In the genomic region with DNA sequence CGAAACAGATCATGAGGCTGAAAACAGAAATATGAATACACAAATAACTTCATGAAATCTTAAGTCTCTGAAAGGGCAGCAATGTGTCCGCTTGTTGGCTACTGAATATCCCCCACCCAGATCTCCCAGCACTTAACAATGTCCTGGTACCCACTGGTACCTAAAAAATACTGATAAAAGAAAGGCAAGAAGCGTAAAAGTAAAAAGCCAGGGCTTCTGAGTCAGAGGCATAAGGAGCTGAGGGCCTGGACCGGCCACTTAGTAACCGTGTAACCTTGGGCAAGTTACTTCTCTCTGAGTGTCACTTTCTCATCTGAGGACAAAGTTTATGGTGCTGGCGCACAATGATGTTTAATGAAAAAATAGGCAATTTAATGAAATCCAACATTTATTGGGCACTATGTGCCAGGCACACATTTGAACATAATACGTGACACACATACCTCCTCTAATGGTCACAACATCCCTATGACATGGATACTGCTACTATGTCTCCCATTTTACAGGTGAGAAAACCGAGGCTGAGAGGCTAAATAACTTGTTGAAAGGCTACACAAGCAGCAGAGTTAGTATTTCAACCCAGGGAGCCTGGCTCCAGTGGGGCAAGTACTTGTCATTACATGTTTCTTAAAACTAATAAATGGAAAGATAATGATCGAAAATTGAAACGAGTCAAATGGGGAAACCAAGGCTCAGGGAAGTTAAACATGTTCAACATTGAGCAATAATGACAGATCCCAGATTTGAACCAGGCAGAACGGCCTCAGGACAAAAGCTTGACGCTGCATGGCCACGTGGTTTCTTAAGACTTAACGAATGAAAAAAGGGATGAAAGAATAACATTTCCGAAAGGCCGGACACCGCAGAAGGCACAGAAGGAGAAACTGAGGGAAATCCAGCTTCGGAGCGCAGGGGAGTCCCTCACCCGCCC, we compare ENCODE assay signal across 1 cellular context.
TF ChIP-seq lines count a peak whose summit lies in the region.

No MANE protein-coding gene starts in this region.

TF ChIP-seq in HCT116, 20 proteins besides CTCF, POLR2A, EP300 and RAD21 (continued from another document):
- no peak for TF ChIP-seq CEBPB (IDR thresholded peaks at IDR 0.05; ENCODE audit: low read depth)
